1 cellular context compared by ENCODE assay signal in the genomic region with DNA sequence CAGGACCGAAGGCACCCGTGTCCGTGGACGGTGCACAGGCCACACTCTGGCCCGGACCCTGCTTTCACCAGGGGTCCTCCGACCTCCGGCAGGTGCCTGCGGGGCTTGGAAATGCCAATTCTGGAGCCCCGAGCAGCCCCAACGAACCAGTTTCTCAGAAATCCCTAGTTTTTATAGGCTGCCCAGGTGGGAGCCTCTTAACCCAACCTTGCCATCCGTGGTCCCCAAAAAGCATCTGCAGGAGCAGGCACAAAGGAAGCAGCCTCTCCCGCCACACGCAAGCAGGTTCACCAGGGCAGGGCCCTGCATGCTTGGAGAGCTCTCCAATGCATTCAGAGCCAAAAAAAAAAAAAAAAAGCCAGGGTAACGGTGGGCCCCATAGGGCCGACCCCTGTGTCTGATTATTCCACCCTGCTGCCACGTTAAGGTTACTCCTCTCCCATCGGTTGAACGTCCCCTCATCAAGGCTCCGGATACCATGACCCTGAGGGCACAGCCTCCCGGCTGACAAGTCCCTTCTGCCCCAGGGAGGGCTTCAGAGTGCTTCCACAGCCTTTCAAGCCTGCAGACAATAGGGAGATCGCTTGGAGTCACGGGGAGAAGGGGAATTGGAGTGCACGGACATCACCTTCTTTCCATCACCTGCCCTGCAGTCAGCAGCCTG.
TF ChIP-seq lines count a peak whose summit lies in the region.

No MANE protein-coding gene starts in this region.

TF ChIP-seq in K562, 482 proteins besides CTCF, POLR2A, EP300 and RAD21:
- TF ChIP-seq ZNF589 (CRISPR knock-in tag; IDR thresholded peaks at IDR 0.05; ENCODE audit: low read depth), result no peak
- no peak for TF ChIP-seq MYC (IDR thresholded peaks at IDR 0.05; ENCODE audit: low read depth, low read length)
- TF ChIP-seq MYC (CRISPR knock-in tag; IDR thresholded peaks at IDR 0.05; ENCODE audit: borderline replicate concordance, low read depth), result peak; percentile 69; the same call in 1 of the 2 replicates
- TF ChIP-seq SIN3B (IDR thresholded peaks at IDR 0.05; ENCODE audit: low read depth), result peak; percentile 48; the same call in 1 of the 2 replicates
- no peak for TF ChIP-seq HMGN3 (IDR thresholded peaks at IDR 0.05; ENCODE audit: borderline replicate concordance, extremely low read depth, insufficient read length, low read depth, low read length)
- peak; percentile 17 to 55 for TF ChIP-seq NRF1 (conservative IDR thresholded peaks at IDR 0.05 in 1 of 2, IDR thresholded peaks at IDR 0.05 in 1 of 2)
- no peak for TF ChIP-seq RBM25 (IDR thresholded peaks at IDR 0.05; ENCODE audit: low read depth, low read length, severe bottlenecking)
- TF ChIP-seq ZBTB8A (IDR thresholded peaks at IDR 0.05; ENCODE audit: partially characterized antibody), result no peak
- TF ChIP-seq, protein P1, sequence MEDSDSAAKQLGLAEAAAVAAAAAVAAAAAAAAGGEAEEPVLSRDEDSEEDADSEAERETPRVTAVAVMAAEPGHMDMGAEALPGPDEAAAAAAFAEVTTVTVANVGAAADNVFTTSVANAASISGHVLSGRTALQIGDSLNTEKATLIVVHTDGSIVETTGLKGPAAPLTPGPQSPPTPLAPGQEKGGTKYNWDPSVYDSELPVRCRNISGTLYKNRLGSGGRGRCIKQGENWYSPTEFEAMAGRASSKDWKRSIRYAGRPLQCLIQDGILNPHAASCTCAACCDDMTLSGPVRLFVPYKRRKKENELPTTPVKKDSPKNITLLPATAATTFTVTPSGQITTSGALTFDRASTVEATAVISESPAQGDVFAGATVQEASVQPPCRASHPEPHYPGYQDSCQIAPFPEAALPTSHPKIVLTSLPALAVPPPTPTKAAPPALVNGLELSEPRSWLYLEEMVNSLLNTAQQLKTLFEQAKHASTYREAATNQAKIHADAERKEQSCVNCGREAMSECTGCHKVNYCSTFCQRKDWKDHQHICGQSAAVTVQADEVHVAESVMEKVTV (CRISPR knock-in tag; IDR thresholded peaks at IDR 0.05), result no peak
- TF ChIP-seq RBBP5 (IDR thresholded peaks at IDR 0.05; ENCODE audit: borderline replicate concordance, insufficient read depth, low read length, poor library complexity, severe bottlenecking), result peak; percentile 56
- peak; percentile 8 for TF ChIP-seq POLR2B (IDR thresholded peaks at IDR 0.05; ENCODE audit: low read depth, partially characterized antibody)
- TF ChIP-seq, protein P2, sequence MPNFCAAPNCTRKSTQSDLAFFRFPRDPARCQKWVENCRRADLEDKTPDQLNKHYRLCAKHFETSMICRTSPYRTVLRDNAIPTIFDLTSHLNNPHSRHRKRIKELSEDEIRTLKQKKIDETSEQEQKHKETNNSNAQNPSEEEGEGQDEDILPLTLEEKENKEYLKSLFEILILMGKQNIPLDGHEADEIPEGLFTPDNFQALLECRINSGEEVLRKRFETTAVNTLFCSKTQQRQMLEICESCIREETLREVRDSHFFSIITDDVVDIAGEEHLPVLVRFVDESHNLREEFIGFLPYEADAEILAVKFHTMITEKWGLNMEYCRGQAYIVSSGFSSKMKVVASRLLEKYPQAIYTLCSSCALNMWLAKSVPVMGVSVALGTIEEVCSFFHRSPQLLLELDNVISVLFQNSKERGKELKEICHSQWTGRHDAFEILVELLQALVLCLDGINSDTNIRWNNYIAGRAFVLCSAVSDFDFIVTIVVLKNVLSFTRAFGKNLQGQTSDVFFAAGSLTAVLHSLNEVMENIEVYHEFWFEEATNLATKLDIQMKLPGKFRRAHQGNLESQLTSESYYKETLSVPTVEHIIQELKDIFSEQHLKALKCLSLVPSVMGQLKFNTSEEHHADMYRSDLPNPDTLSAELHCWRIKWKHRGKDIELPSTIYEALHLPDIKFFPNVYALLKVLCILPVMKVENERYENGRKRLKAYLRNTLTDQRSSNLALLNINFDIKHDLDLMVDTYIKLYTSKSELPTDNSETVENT (CRISPR knock-in tag; IDR thresholded peaks at IDR 0.05), result 0 out of 2 replicates have a peak, but pooled peaks have one; percentile 7
- TF ChIP-seq, protein P3, sequence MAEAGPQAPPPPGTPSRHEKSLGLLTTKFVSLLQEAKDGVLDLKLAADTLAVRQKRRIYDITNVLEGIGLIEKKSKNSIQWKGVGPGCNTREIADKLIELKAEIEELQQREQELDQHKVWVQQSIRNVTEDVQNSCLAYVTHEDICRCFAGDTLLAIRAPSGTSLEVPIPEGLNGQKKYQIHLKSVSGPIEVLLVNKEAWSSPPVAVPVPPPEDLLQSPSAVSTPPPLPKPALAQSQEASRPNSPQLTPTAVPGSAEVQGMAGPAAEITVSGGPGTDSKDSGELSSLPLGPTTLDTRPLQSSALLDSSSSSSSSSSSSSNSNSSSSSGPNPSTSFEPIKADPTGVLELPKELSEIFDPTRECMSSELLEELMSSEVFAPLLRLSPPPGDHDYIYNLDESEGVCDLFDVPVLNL (CRISPR knock-in tag; IDR thresholded peaks at IDR 0.05; ENCODE audit: low read depth), result no peak
- TF ChIP-seq ZNF695 (CRISPR knock-in tag; IDR thresholded peaks at IDR 0.05), result no peak
- 0 out of 4 replicates have a peak, but pooled peaks of 1 of the 2 experiments have one; percentile 1 for TF ChIP-seq MAZ (CRISPR knock-in tag; conservative IDR thresholded peaks at IDR 0.05 in 1 of 2, IDR thresholded peaks at IDR 0.05 in 1 of 2)
- no peak for TF ChIP-seq ELF2 (CRISPR knock-in tag; IDR thresholded peaks at IDR 0.05)
- TF ChIP-seq MTF1 (CRISPR knock-in tag; IDR thresholded peaks at IDR 0.05; ENCODE audit: borderline replicate concordance), result no peak
- 0 out of 2 replicates have a peak, but pooled peaks have one; percentile 23 for TF ChIP-seq ERF (CRISPR knock-in tag; IDR thresholded peaks at IDR 0.05)
- TF ChIP-seq RBM15 (IDR thresholded peaks at IDR 0.05; ENCODE audit: insufficient read depth, low read length), result no peak
- no peak for TF ChIP-seq SMARCC2 (IDR thresholded peaks at IDR 0.05; ENCODE audit: low read depth)
- no peak for TF ChIP-seq ZSCAN29 (IDR thresholded peaks at IDR 0.05)
- TF ChIP-seq, protein P4, sequence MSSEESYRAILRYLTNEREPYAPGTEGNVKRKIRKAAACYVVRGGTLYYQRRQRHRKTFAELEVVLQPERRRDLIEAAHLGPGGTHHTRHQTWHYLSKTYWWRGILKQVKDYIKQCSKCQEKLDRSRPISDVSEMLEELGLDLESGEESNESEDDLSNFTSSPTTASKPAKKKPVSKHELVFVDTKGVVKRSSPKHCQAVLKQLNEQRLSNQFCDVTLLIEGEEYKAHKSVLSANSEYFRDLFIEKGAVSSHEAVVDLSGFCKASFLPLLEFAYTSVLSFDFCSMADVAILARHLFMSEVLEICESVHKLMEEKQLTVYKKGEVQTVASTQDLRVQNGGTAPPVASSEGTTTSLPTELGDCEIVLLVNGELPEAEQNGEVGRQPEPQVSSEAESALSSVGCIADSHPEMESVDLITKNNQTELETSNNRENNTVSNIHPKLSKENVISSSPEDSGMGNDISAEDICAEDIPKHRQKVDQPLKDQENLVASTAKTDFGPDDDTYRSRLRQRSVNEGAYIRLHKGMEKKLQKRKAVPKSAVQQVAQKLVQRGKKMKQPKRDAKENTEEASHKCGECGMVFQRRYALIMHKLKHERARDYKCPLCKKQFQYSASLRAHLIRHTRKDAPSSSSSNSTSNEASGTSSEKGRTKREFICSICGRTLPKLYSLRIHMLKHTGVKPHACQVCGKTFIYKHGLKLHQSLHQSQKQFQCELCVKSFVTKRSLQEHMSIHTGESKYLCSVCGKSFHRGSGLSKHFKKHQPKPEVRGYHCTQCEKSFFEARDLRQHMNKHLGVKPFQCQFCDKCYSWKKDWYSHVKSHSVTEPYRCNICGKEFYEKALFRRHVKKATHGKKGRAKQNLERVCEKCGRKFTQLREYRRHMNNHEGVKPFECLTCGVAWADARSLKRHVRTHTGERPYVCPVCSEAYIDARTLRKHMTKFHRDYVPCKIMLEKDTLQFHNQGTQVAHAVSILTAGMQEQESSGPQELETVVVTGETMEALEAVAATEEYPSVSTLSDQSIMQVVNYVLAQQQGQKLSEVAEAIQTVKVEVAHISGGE (CRISPR knock-in tag; IDR thresholded peaks at IDR 0.05), result peak in 1 of 3 experiments; percentile 52; a peak in 1 of 6 replicates
- 0 out of 2 replicates have a peak, but pooled peaks have one; percentile 22 for TF ChIP-seq L3MBTL2 (IDR thresholded peaks at IDR 0.05)
- TF ChIP-seq EZH2 (IDR thresholded peaks at IDR 0.05; ENCODE audit: borderline replicate concordance, low read depth, low read length), result no peak
TF ChIP-seq in K562: peak in this region for 10.
